ENCODE assay signal across 8 cellular contexts in genomic region chr2:199659207-199659606, GRCh38.
A peak's percentile ranks its signal among the peaks of the same experiment; 100 is the strongest.
DNase-seq lines count a peak whose midpoint lies in the region; ATAC-seq and TF ChIP-seq lines count a peak whose summit lies in the region.

No MANE protein-coding gene starts in this region.

- in situ Hi-C loops in mammary epithelial cell (cut with MboI; ENCODE audit: low sequenced_read_pairs in 2 of 2), result no loop called here

- H3K9ac ChIP-seq in HUES64 (ENCODE audit: low read depth, low read length), result peak overlapping the region; percentile 56
- no peak overlapping the region for H3K9ac ChIP-seq in mammary epithelial cell (ENCODE audit: insufficient read depth, low read length)
- no peak overlapping the region for H3K9ac ChIP-seq in stomach smooth muscle (ENCODE audit: low read length in 2 of 2)

- H3K36me3 ChIP-seq in HUES64 (ENCODE audit: insufficient read depth, low read length) (no peaks in the 10 kb centered on the region), mammary epithelial cell (ENCODE audit: insufficient read depth, low read length) (no peaks in the 10 kb centered on the region), stomach smooth muscle (ENCODE audit: control insufficient read depth in 2 of 2, insufficient read depth in 2 of 2, low read length in 2 of 2) (no peaks in the 10 kb centered on the region)

- H3K27me3 ChIP-seq in HUES64 (ENCODE audit: insufficient read depth, low read length), result peaks cover 12% of the 10 kb centered on the region
- H3K27me3 ChIP-seq in mammary epithelial cell (ENCODE audit: insufficient read depth, low read length), result peaks cover 8% of the 10 kb centered on the region
- H3K27me3 ChIP-seq in stomach smooth muscle (ENCODE audit: control insufficient read depth in 1 of 2, insufficient read depth in 2 of 2, low read length in 2 of 2), result no peaks in the 10 kb centered on the region

- H3K4me1 ChIP-seq in HUES64 (ENCODE audit: insufficient read depth, low read length) (0 out of 2 replicates have a peak, but pooled peaks cover 5% of the 10 kb centered on the region), mammary epithelial cell (ENCODE audit: insufficient read depth, low read length) (no peaks in the 10 kb centered on the region), stomach smooth muscle (ENCODE audit: control insufficient read depth, insufficient read depth, low read length) (no peaks in the 10 kb centered on the region)

- DNase-seq in AG09309 (ENCODE audit: low read depth) (no peak), mammary epithelial cell (no peak), left colon (peak in 1 of 2 donors; percentile 27)
- DNase-seq in natural killer cell treated with Interleukin-12 subunit alpha and Interleukin-12 subunit beta and Interleukin-15 and Interleukin-18, amount 100 ng/mL, for 72 hours (ENCODE audit: low spot score), result no peak

- intact Hi-C loops in mammary epithelial cell (cut with micrococcal nuclease) (no loop called here), left colon (cut with DNase I, micrococcal nuclease) (no loop called here)

- H2AFZ ChIP-seq in mammary epithelial cell (ENCODE audit: low read depth, low read length), result peak overlapping the region; percentile 79

- TF ChIP-seq CTCF in AG09309 (IDR thresholded peaks at IDR 0.05; ENCODE audit: control insufficient read depth, insufficient read depth, low read depth, low read length, missing control alignments), result no peak
- no peak for TF ChIP-seq CTCF in mammary epithelial cell (conservative IDR thresholded peaks at IDR 0.05 in 1 of 2, IDR thresholded peaks at IDR 0.05 in 1 of 2; ENCODE audit: extremely low read depth in 1 of 2, insufficient read depth in 1 of 2, low read depth in 1 of 2, low read length in 2 of 2)

- peaks cover 17% of the 10 kb centered on the region for H3K36me3 Mint-ChIP-seq in natural killer cell treated with Interleukin-12 subunit alpha and Interleukin-12 subunit beta and Interleukin-15 and Interleukin-18, amount 100 ng/mL, for 72 hours

- H3K27me3 Mint-ChIP-seq in natural killer cell treated with Interleukin-12 subunit alpha and Interleukin-12 subunit beta and Interleukin-15 and Interleukin-18, amount 100 ng/mL, for 72 hours, result peaks cover 13 to 34% of the 10 kb centered on the region in 2 donors

- CTCF ChIA-PET in mammary epithelial cell (lab: Charles Lee; ENCODE audit: low non-redundant PET), result no interaction called here

- no peaks in the 10 kb centered on the region for H3K79me2 ChIP-seq in mammary epithelial cell (ENCODE audit: insufficient read depth, low read length)

- peaks cover 4% of the 10 kb centered on the region for H3K9me3 Mint-ChIP-seq in natural killer cell treated with Interleukin-12 subunit alpha and Interleukin-12 subunit beta and Interleukin-15 and Interleukin-18, amount 100 ng/mL, for 72 hours

- H3K4me1 Mint-ChIP-seq in natural killer cell treated with Interleukin-12 subunit alpha and Interleukin-12 subunit beta and Interleukin-15 and Interleukin-18, amount 100 ng/mL, for 72 hours (ENCODE audit: low read depth in 2 of 2), result no peaks in the 10 kb centered on the region

- peaks cover 3% of the 10 kb centered on the region; the same call in 1 of the 2 replicates for H3K9me3 ChIP-seq in HUES64 (ENCODE audit: insufficient read depth, low read depth, low read length)
- no peaks in the 10 kb centered on the region for H3K9me3 ChIP-seq in mammary epithelial cell (replicated peaks; ENCODE audit: insufficient read depth, low read length)
- no peaks in the 10 kb centered on the region for H3K9me3 ChIP-seq in stomach smooth muscle (ENCODE audit: control insufficient read depth in 2 of 2, low read length in 2 of 2)

- 2% methylated on average over 39 of the region's 39 CpGs for WGBS in HUES64
- WGBS in mammary epithelial cell (ENCODE audit: low coverage, missing lambda C conversion rate), result 5% methylated on average over 19 of the region's 39 CpGs

- BruUV-seq in mammary epithelial cell (replicated peaks; lab: Mats Ljungman, UMichigan), result no TSS peak

- peak overlapping the region; percentile 63 for H3K4me2 ChIP-seq in mammary epithelial cell (ENCODE audit: insufficient read depth, low read depth, low read length)

- dilution Hi-C loops in mammary epithelial cell (cut with HindIII; ENCODE audit: low sequenced_read_pairs), result no loop called here

- no peaks in the 10 kb centered on the region for H4K20me1 ChIP-seq in mammary epithelial cell (ENCODE audit: insufficient read depth, low read length)

- no peak overlapping the region for H3K4me3 Mint-ChIP-seq in natural killer cell treated with Interleukin-12 subunit alpha and Interleukin-12 subunit beta and Interleukin-15 and Interleukin-18, amount 100 ng/mL, for 72 hours

- H3K4me3 ChIP-seq in AG09309 (ENCODE audit: control insufficient read depth, low read depth, low read length) (peak overlapping the region; percentile 40), HUES64 (ENCODE audit: low read length) (peak overlapping the region; percentile 55), mammary epithelial cell (replicated peaks in 1 of 3; ENCODE audit: insufficient read depth in 1 of 3, low read depth in 2 of 3, low read length in 3 of 3) (peak overlapping the region in 1 of 3 experiments; percentile 20), stomach smooth muscle (ENCODE audit: low read length in 2 of 2) (peak overlapping the region; percentile 5 to 66)

- H3K27ac ChIP-seq in HUES64 (ENCODE audit: low read depth, low read length), result no peak overlapping the region
- no peak overlapping the region for H3K27ac ChIP-seq in mammary epithelial cell (ENCODE audit: insufficient read depth, low read depth, low read length)
- H3K27ac ChIP-seq in stomach smooth muscle (ENCODE audit: low read length), result no peak overlapping the region

- no peak overlapping the region for H3K27ac Mint-ChIP-seq in natural killer cell treated with Interleukin-12 subunit alpha and Interleukin-12 subunit beta and Interleukin-15 and Interleukin-18, amount 100 ng/mL, for 72 hours

- ATAC-seq in left colon, result peak; percentile 25
- no peak for ATAC-seq in natural killer cell treated with Interleukin-12 subunit alpha and Interleukin-12 subunit beta and Interleukin-15 and Interleukin-18, amount 100 ng/mL, for 72 hours
- ATAC-seq in HG03095 (IDR thresholded peaks at IDR 0.05; ENCODE audit: unreplicated experiment), result no peak
- no peak for ATAC-seq in GM21825 (IDR thresholded peaks at IDR 0.05; ENCODE audit: unreplicated experiment)
